In the genomic region with DNA sequence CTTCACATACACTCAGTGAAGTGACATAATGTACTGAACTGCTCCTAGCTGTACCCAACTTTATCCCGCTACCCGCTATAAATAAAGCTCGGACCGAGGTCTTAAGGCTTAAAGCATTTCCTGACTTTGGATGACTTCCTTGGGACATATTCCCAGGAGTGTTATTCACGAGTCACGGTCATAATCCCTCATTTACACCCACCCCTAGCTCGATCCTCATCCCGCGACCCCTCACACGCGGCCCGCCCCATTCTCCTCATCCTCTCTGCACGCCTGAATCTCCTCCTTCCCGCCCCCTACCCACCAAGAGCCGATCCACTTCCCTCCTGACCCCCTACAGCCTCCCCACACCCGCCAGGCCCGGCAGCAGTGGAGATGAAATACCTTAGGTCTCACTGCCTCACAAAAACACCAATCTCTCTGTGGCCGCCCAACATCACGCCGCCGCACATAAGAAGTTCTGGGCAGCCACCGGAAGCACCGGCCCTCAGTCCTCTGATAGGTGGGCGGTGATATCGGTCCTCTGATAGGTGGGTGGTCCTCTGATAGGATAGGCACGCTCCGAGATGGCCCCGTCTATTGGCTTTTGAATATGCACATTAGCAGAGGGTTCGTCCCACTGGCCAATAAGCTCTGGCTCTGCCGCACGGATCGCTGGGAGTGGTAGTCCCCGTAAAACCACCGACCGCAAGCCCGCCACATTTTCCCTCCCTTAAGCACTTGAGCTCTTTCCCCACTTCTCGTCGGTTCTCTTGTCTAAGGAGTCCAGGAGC, we compare ENCODE assay signal across 8 cellular contexts. TPM values are rescaled to one million over a fixed set of nuclear protein-coding genes. Genes with fewer than 3 reads are reported as not detected.
DNase-seq lines count a peak whose midpoint lies in the region; ATAC-seq and TF ChIP-seq lines count a peak whose summit lies in the region.

A gene with protein sequence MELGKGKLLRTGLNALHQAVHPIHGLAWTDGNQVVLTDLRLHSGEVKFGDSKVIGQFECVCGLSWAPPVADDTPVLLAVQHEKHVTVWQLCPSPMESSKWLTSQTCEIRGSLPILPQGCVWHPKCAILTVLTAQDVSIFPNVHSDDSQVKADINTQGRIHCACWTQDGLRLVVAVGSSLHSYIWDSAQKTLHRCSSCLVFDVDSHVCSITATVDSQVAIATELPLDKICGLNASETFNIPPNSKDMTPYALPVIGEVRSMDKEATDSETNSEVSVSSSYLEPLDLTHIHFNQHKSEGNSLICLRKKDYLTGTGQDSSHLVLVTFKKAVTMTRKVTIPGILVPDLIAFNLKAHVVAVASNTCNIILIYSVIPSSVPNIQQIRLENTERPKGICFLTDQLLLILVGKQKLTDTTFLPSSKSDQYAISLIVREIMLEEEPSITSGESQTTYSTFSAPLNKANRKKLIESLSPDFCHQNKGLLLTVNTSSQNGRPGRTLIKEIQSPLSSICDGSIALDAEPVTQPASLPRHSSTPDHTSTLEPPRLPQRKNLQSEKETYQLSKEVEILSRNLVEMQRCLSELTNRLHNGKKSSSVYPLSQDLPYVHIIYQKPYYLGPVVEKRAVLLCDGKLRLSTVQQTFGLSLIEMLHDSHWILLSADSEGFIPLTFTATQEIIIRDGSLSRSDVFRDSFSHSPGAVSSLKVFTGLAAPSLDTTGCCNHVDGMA (minus strand): TSS at position 462 of the 773 bp plus-strand sequence. CDS start 7,897 bp downstream, outside the sequence.

- no peak within 1 kb of the TSS for H2BK20ac ChIP-seq in IMR-90 (ENCODE audit: low read depth, low read length)

- H3K4me2 ChIP-seq in IMR-90 (ENCODE audit: low read depth, low read length): peak within 1 kb of the TSS; percentile 64

- peak; percentile 79 for TF ChIP-seq POLR2A in IMR-90 (IDR thresholded peaks at IDR 0.05; ENCODE audit: low read depth, low read length)

- H4K91ac ChIP-seq in IMR-90 (ENCODE audit: insufficient read depth, low read depth, low read length): peak within 1 kb of the TSS; percentile 23; the same call in 1 of the 2 replicates

- no peak within 1 kb of the TSS; the same call in 1 of the 2 replicates for H3K18ac ChIP-seq in IMR-90 (ENCODE audit: low read depth, low read length)

- H3K27me3 ChIP-seq in IMR-90 (ENCODE audit: control insufficient read depth, insufficient read depth, low read length): no peaks in the 10 kb centered on the region

- H3K27ac ChIP-seq in IMR-90 (ENCODE audit: insufficient read depth, low read length): peak within 1 kb of the TSS; percentile 61
- H3K27ac ChIP-seq in epithelial cell of prostate: no peak within 1 kb of the TSS

- dilution Hi-C loops in IMR-90 (cut with HindIII; ENCODE audit: low sequenced_read_pairs, unreplicated experiment): no loop called here

- peaks cover 10 to 21% of the 10 kb centered on the region in 2 experiments; a peak in 3 of 4 replicates for H3K79me1 ChIP-seq in IMR-90 (ENCODE audit: low read depth in 1 of 2, low read length in 2 of 2)

- H4K20me1 ChIP-seq in IMR-90 (ENCODE audit: insufficient read depth, low read length): no peaks in the 10 kb centered on the region

- peak within 1 kb of the TSS; percentile 72 for H4K5ac ChIP-seq in IMR-90 (ENCODE audit: low read depth, low read length)

- CTCF ChIA-PET in IMR-90 (lab: Yijun Ruan, JAX): interaction anchor here (0.6 to 1.1 kb wide), 2 partner anchors 12 to 64 kb away, joined by 3 to 4 read pairs; no protein-coding TSS in a partner anchor

- peak within 1 kb of the TSS; percentile 97 for H2AFZ ChIP-seq in IMR-90 (replicated peaks; ENCODE audit: low read length, poor library complexity)

- peak within 1 kb of the TSS; percentile 56; the same call in 2 of the 3 replicates for H2BK15ac ChIP-seq in IMR-90 (ENCODE audit: low read depth, low read length)

- DNase-seq in DMS 273 (lab: John Stamatoyannopoulos, UW; ENCODE audit: unreplicated experiment): peak; percentile 99
- peak; percentile 99 for DNase-seq in IMR-90
- DNase-seq in OCI-M1 (lab: John Stamatoyannopoulos, UW): peak; percentile 99
- peak; percentile 92 for DNase-seq in activated T-cell treated with anti-CD3 and anti-CD28 coated beads for 24 hours (ENCODE audit: low read depth)
- peak; percentile 93 for DNase-seq in epithelial cell of prostate (ENCODE audit: low read depth, low spot score)
- peak; percentile 90 to 96 (median 96) for DNase-seq in mucosa of descending colon
- peak; percentile 86 for DNase-seq in stimulated activated CD8-positive, alpha-beta memory T cell treated with anti-CD3 and anti-CD28 coated beads, Interleukin-4, amount 100 ng/mL, for 24 hours (ENCODE audit: low read depth)

- WGBS in IMR-90 (ENCODE audit: extremely low coverage in 2 of 2, insufficient read length in 1 of 2), 2 experiments: 0% methylated on average over 14 of the region's 38 CpGs; no CpG with 5 or more reads in 1 of the 2 experiments

- peak within 1 kb of the TSS; percentile 67 for H3K56ac ChIP-seq in IMR-90 (ENCODE audit: extremely low read depth, insufficient read depth, low read length)

- TF ChIP-seq RAD21 in IMR-90 (IDR thresholded peaks at IDR 0.05; ENCODE audit: low read length): no peak

- H3K9me3 ChIP-seq in IMR-90 (ENCODE audit: control insufficient read depth, insufficient read depth, low read length): no peaks in the 10 kb centered on the region
- no peaks in the 10 kb centered on the region for H3K9me3 ChIP-seq in mucosa of descending colon

- H3K4me3 ChIP-seq in IMR-90 (ENCODE audit: insufficient read depth, low read depth, low read length): peak within 1 kb of the TSS; percentile 73
- peak within 1 kb of the TSS; percentile 29 for H3K4me3 ChIP-seq in mucosa of descending colon

- H2BK120ac ChIP-seq in IMR-90 (ENCODE audit: low read depth, low read length): peak within 1 kb of the TSS; percentile 35; the same call in 1 of the 2 replicates

- H2AK9ac ChIP-seq in IMR-90 (replicated peaks; ENCODE audit: low read depth, low read length, poor library complexity): peak within 1 kb of the TSS; percentile 92

- TF ChIP-seq CTCF in IMR-90 (conservative IDR thresholded peaks at IDR 0.05; ENCODE audit: low read depth, low read length) (no peak), mucosa of descending colon (IDR thresholded peaks at IDR 0.05) (no peak)

- H3K4me1 ChIP-seq in IMR-90 (ENCODE audit: control insufficient read depth, insufficient read depth, low read length): no peaks in the 10 kb centered on the region
- H3K4me1 ChIP-seq in mucosa of descending colon (ENCODE audit: low read depth): peaks cover 6% of the 10 kb centered on the region

- peak within 1 kb of the TSS; percentile 63 for H3K9ac ChIP-seq in IMR-90 (ENCODE audit: low read depth, low read length)

- in situ Hi-C loops in IMR-90 (cut with MboI; ENCODE audit: low sequenced_read_pairs): no loop called here

- peak within 1 kb of the TSS; percentile 57 for H2BK5ac ChIP-seq in IMR-90 (ENCODE audit: low read depth, low read length, poor library complexity, severe bottlenecking)

- H3K23ac ChIP-seq in IMR-90 (ENCODE audit: low read depth, low read length): peak within 1 kb of the TSS; percentile 93; the same call in 1 of the 2 replicates

- peak within 1 kb of the TSS; percentile 84 for H3K4ac ChIP-seq in IMR-90 (ENCODE audit: low read depth, low read length)

- H3K36me3 ChIP-seq in IMR-90 (ENCODE audit: control insufficient read depth, insufficient read depth, low read length): no peaks in the 10 kb centered on the region
- H3K36me3 ChIP-seq in mucosa of descending colon (ENCODE audit: low read depth): no peaks in the 10 kb centered on the region

- peak within 1 kb of the TSS; percentile 66 for H2AK5ac ChIP-seq in IMR-90 (ENCODE audit: low read depth, low read length)

- no TSS peak for BruUV-seq in IMR-90 (replicated peaks; lab: Mats Ljungman, UMichigan)

- ATAC-seq in GM21528 (IDR thresholded peaks at IDR 0.05; ENCODE audit: low FRiP score, unreplicated experiment): peak; percentile 99
- ATAC-seq in IMR-90 (ENCODE audit: low read depth): peak; percentile 98
- peak; percentile 99 for ATAC-seq in mucosa of descending colon

- peaks cover 8% of the 10 kb centered on the region for H3K9me1 ChIP-seq in IMR-90 (ENCODE audit: insufficient read depth, low read length)

- peak within 1 kb of the TSS; percentile 85 for H3K14ac ChIP-seq in IMR-90 (replicated peaks; ENCODE audit: low read depth, low read length)

- intact Hi-C loops in IMR-90 (cut with micrococcal nuclease): loop anchor here (10.0 kb wide), 1 partner anchor 102 kb away; a partner anchor contains a TSS
- intact Hi-C loops in mucosa of descending colon (cut with DNase I, micrococcal nuclease): no loop called here

- POLR2A ChIA-PET in IMR-90 (lab: Charles Lee; ENCODE audit: unreplicated experiment): interaction anchor here (0.6 to 1.5 kb wide), 4 partner anchors 9 to 59 kb away, joined by 3 to 6 read pairs (median 4); no protein-coding TSS in a partner anchor

- H4K8ac ChIP-seq in IMR-90 (ENCODE audit: low read depth in 2 of 2, low read length in 2 of 2): peak within 1 kb of the TSS; percentile 94 to 97

TF ChIP-seq in IMR-90, 13 proteins besides CTCF, POLR2A, EP300 and RAD21:
- TF ChIP-seq MXI1 (IDR thresholded peaks at IDR 0.05; ENCODE audit: borderline replicate concordance, low read depth, low read length) (peak; percentile 62; the same call in 1 of the 2 replicates), FOS (IDR thresholded peaks at IDR 0.05; ENCODE audit: low read depth, low read length) (peak; percentile 14; the same call in 1 of the 2 replicates), CHD1 (IDR thresholded peaks at IDR 0.05; ENCODE audit: low read depth, low read length) (no peak)
- TF ChIP-seq, protein P1, sequence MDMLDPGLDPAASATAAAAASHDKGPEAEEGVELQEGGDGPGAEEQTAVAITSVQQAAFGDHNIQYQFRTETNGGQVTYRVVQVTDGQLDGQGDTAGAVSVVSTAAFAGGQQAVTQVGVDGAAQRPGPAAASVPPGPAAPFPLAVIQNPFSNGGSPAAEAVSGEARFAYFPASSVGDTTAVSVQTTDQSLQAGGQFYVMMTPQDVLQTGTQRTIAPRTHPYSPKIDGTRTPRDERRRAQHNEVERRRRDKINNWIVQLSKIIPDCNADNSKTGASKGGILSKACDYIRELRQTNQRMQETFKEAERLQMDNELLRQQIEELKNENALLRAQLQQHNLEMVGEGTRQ (IDR thresholded peaks at IDR 0.05; ENCODE audit: low read depth, low read length): 0 out of 2 replicates have a peak, but pooled peaks have one; percentile 23

RNA-seq across cellular contexts. Expression of the gene that starts here (rescaled TPM):
- total RNA-seq in IMR-90 (2012; rRNA removed) (18.6 and 21.7 TPM in 2 replicates), mucosa of descending colon (10 to 100 TPM in 1 of 3 donors, 1 to 10 TPM in 2; 3.3 to 12.7 (median 4.6) TPM)
- polyA plus RNA-seq in IMR-90 (2012; rRNA removed): 5.4 and 6.8 TPM in 2 replicates
- 1.9 and 2.9 TPM in 2 replicates for polyA plus RNA-seq in IMR-90 (2012; cell fraction: cytosol; rRNA removed)
- polyA plus RNA-seq in IMR-90 (2012; cell fraction: nucleus; rRNA removed; ENCODE audit: low replicate concordance): 2.7 and 9.0 TPM in 2 replicates
